Comparison of ENCODE assay signal across 8 cellular contexts in genomic region chr2:8684885-8685696, GRCh38. TPM values are rescaled to one million over a fixed set of nuclear protein-coding genes. Genes with fewer than 3 reads are reported as not detected.
DNase-seq lines count a peak whose midpoint lies in the region; TF ChIP-seq lines count a peak whose summit lies in the region.

No MANE protein-coding gene starts in this region.

- H3K36me3 ChIP-seq in MM.1S (replicated peaks; ENCODE audit: insufficient read depth, low read length) (no peaks in the 10 kb centered on the region), spleen (no peaks in the 10 kb centered on the region)

- H3K9me3 ChIP-seq in MM.1S (replicated peaks; ENCODE audit: insufficient read depth, low read length) (no peaks in the 10 kb centered on the region), spleen (no peaks in the 10 kb centered on the region)

- peak overlapping the region; percentile 38; the same call in 1 of the 2 replicates for H2AFZ ChIP-seq in MM.1S (ENCODE audit: low read length)

- no peaks in the 10 kb centered on the region for H4K20me1 ChIP-seq in MM.1S (ENCODE audit: insufficient read depth, low read length)

- H3K9ac ChIP-seq in MM.1S (ENCODE audit: low read length), result peak overlapping the region; percentile 52

- 1 to 3% (median 2%) methylated on average over 31 to 87 of the region's 87 CpGs for WGBS in spleen, 5 donors

- in situ Hi-C loops in T47D (cut with HindIII; ENCODE audit: low pct_unique_long_range_greater_than_20kb, low sequenced_read_pairs), result no loop called here

- H3K9me2 ChIP-seq in MM.1S (replicated peaks; ENCODE audit: insufficient read depth, low read length), result no peaks in the 10 kb centered on the region

- peak overlapping the region; percentile 67; the same call in 1 of the 2 replicates for H3K27ac ChIP-seq in MM.1S (ENCODE audit: low read length)
- peak overlapping the region; percentile 70 to 96 (median 88) for H3K27ac ChIP-seq in spleen

- peak; percentile 52 for DNase-seq in NCI-H1436 (lab: John Stamatoyannopoulos, UW)
- DNase-seq in NCI-H1436 treated with DMSO at 0.1 percent for 48 hours (lab: John Stamatoyannopoulos, UW), result no peak
- peak; percentile 63 for DNase-seq in MM.1S
- peak; percentile 29 for DNase-seq in T-helper 9 cell
- peak; percentile 25 to 41 for DNase-seq in T47D (ENCODE audit: low read depth in 1 of 2, low spot score in 1 of 2)
- peak; percentile 95 for DNase-seq in islet precursor cell
- DNase-seq in spleen, result peak; percentile 90
- DNase-seq in NCI-H1048 (lab: John Stamatoyannopoulos, UW), result no peak

- H3K4me2 ChIP-seq in MM.1S (ENCODE audit: low read depth, low read length), result peak overlapping the region; percentile 79

- peaks cover 24% of the 10 kb centered on the region for H3F3A ChIP-seq in MM.1S (ENCODE audit: insufficient read depth, low read length)

- H3K27me3 ChIP-seq in MM.1S (replicated peaks; ENCODE audit: insufficient read depth, low read length) (no peaks in the 10 kb centered on the region), spleen (replicated peaks in 1 of 7) (peaks cover 0 to 53% (median 8%) of the 10 kb centered on the region in 7 donors)

- H3K4me3 ChIP-seq in MM.1S (ENCODE audit: low read length) (peak overlapping the region; percentile 55), spleen (peak overlapping the region; percentile 48 to 75 (median 68))

- no peak for TF ChIP-seq CTCF in MM.1S (IDR thresholded peaks at IDR 0.05; ENCODE audit: low read length)
- TF ChIP-seq CTCF in spleen (IDR thresholded peaks at IDR 0.05 in 8 of 11, conservative IDR thresholded peaks at IDR 0.05 in 3 of 11), result no peak

- intact Hi-C loops in spleen (cut with DNase I; ENCODE audit: low total_unique reads), result loop anchor here (5.0 kb wide), 2 partner anchors 1258 to 1588 kb away; no protein-coding TSS in a partner anchor

- no peak for TF ChIP-seq POLR2A in spleen (IDR thresholded peaks at IDR 0.05)

- H3K4me1 ChIP-seq in MM.1S (ENCODE audit: low read length) (peaks cover 6% of the 10 kb centered on the region; the same call in 1 of the 2 replicates), spleen (peaks cover 8 to 50% (median 34%) of the 10 kb centered on the region in 6 donors)

- H3K79me2 ChIP-seq in MM.1S (ENCODE audit: low read length), result peaks cover 19% of the 10 kb centered on the region

RNA-seq across cellular contexts. Expression of gene ID2, which starts 3.2 kb away (rescaled TPM):
- total RNA-seq in spleen, result 100 to 1,000 TPM in 4 of 7 donors, 10 to 100 TPM in 3; 80.4 to 343 (median 109) TPM
- 10 to 100 TPM; 42.8 to 73.9 (median 59.7) TPM for polyA plus RNA-seq in spleen

Comparison
In these comparisons a context has a peak if more than half of its experiments do, and no peak if none do; other contexts are left out.
1. DNase-seq: peak in NCI-H1436 (single experiment), MM.1S (single experiment), T-helper 9 cell (single experiment), T47D (2 of 2), islet precursor cell (single experiment) and spleen (single experiment); none in NCI-H1436 treated with DMSO at 0.1 percent for 48 hours (single experiment) and NCI-H1048 (single experiment).